Comparison of ENCODE assay signal across 2 cellular contexts in the genomic region with DNA sequence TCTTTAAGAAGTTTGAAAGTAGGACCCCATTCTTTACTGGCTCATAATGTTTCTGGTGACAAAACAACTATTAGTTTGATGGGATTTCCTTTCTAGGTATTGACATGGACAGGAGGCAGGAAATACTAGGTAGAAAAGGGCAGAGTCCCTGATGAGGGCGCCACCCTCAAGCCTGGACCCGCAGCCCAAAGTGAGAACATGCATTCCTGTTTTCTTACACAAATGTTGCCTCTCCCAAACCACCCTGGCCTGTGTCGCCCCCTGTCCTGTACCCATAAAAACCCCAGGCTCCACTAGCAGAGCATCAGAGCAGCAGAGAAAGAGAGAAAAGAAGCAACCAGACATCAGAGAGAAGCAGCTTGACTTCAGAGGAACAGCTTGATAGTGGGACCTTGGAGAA.
TF ChIP-seq lines count a peak whose summit lies in the region.

No MANE protein-coding gene starts in this region.

TF ChIP-seq in GM23338, 12 proteins besides CTCF, POLR2A, EP300 and RAD21 (continued from another document):
- TF ChIP-seq EZH2 (IDR thresholded peaks at IDR 0.05; ENCODE audit: low read depth, unreplicated experiment) (no peak), ZNF114 (CRISPR knock-in tag; IDR thresholded peaks at IDR 0.05) (no peak), EZH2phosphoT487 (IDR thresholded peaks at IDR 0.05; ENCODE audit: unreplicated experiment) (no peak)
- TF ChIP-seq, protein P1, sequence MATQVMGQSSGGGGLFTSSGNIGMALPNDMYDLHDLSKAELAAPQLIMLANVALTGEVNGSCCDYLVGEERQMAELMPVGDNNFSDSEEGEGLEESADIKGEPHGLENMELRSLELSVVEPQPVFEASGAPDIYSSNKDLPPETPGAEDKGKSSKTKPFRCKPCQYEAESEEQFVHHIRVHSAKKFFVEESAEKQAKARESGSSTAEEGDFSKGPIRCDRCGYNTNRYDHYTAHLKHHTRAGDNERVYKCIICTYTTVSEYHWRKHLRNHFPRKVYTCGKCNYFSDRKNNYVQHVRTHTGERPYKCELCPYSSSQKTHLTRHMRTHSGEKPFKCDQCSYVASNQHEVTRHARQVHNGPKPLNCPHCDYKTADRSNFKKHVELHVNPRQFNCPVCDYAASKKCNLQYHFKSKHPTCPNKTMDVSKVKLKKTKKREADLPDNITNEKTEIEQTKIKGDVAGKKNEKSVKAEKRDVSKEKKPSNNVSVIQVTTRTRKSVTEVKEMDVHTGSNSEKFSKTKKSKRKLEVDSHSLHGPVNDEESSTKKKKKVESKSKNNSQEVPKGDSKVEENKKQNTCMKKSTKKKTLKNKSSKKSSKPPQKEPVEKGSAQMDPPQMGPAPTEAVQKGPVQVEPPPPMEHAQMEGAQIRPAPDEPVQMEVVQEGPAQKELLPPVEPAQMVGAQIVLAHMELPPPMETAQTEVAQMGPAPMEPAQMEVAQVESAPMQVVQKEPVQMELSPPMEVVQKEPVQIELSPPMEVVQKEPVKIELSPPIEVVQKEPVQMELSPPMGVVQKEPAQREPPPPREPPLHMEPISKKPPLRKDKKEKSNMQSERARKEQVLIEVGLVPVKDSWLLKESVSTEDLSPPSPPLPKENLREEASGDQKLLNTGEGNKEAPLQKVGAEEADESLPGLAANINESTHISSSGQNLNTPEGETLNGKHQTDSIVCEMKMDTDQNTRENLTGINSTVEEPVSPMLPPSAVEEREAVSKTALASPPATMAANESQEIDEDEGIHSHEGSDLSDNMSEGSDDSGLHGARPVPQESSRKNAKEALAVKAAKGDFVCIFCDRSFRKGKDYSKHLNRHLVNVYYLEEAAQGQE (IDR thresholded peaks at IDR 0.05; ENCODE audit: unreplicated experiment): no peak
- TF ChIP-seq, protein P2, sequence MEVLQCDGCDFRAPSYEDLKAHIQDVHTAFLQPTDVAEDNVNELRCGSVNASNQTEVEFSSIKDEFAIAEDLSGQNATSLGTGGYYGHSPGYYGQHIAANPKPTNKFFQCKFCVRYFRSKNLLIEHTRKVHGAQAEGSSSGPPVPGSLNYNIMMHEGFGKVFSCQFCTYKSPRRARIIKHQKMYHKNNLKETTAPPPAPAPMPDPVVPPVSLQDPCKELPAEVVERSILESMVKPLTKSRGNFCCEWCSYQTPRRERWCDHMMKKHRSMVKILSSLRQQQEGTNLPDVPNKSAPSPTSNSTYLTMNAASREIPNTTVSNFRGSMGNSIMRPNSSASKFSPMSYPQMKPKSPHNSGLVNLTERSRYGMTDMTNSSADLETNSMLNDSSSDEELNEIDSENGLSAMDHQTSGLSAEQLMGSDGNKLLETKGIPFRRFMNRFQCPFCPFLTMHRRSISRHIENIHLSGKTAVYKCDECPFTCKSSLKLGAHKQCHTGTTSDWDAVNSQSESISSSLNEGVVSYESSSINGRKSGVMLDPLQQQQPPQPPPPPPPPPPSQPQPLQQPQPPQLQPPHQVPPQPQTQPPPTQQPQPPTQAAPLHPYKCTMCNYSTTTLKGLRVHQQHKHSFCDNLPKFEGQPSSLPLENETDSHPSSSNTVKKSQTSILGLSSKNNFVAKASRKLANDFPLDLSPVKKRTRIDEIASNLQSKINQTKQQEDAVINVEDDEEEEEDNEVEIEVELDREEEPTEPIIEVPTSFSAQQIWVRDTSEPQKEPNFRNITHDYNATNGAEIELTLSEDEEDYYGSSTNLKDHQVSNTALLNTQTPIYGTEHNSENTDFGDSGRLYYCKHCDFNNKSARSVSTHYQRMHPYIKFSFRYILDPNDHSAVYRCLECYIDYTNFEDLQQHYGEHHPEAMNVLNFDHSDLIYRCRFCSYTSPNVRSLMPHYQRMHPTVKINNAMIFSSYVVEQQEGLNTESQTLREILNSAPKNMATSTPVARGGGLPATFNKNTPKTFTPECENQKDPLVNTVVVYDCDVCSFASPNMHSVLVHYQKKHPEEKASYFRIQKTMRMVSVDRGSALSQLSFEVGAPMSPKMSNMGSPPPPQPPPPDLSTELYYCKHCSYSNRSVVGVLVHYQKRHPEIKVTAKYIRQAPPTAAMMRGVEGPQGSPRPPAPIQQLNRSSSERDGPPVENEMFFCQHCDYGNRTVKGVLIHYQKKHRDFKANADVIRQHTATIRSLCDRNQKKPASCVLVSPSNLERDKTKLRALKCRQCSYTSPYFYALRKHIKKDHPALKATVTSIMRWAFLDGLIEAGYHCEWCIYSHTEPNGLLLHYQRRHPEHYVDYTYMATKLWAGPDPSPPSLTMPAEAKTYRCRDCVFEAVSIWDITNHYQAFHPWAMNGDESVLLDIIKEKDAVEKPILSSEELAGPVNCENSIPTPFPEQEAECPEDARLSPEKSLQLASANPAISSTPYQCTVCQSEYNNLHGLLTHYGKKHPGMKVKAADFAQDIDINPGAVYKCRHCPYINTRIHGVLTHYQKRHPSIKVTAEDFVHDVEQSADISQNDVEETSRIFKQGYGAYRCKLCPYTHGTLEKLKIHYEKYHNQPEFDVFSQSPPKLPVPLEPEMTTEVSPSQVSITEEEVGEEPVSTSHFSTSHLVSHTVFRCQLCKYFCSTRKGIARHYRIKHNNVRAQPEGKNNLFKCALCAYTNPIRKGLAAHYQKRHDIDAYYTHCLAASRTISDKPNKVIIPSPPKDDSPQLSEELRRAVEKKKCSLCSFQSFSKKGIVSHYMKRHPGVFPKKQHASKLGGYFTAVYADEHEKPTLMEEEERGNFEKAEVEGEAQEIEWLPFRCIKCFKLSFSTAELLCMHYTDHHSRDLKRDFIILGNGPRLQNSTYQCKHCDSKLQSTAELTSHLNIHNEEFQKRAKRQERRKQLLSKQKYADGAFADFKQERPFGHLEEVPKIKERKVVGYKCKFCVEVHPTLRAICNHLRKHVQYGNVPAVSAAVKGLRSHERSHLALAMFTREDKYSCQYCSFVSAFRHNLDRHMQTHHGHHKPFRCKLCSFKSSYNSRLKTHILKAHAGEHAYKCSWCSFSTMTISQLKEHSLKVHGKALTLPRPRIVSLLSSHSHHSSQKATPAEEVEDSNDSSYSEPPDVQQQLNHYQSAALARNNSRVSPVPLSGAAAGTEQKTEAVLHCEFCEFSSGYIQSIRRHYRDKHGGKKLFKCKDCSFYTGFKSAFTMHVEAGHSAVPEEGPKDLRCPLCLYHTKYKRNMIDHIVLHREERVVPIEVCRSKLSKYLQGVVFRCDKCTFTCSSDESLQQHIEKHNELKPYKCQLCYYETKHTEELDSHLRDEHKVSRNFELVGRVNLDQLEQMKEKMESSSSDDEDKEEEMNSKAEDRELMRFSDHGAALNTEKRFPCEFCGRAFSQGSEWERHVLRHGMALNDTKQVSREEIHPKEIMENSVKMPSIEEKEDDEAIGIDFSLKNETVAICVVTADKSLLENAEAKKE (CRISPR knock-in tag; IDR thresholded peaks at IDR 0.05): no peak

TF ChIP-seq in WTC11, 78 proteins besides CTCF, POLR2A, EP300 and RAD21 (continued from another document):
- TF ChIP-seq, protein P3, sequence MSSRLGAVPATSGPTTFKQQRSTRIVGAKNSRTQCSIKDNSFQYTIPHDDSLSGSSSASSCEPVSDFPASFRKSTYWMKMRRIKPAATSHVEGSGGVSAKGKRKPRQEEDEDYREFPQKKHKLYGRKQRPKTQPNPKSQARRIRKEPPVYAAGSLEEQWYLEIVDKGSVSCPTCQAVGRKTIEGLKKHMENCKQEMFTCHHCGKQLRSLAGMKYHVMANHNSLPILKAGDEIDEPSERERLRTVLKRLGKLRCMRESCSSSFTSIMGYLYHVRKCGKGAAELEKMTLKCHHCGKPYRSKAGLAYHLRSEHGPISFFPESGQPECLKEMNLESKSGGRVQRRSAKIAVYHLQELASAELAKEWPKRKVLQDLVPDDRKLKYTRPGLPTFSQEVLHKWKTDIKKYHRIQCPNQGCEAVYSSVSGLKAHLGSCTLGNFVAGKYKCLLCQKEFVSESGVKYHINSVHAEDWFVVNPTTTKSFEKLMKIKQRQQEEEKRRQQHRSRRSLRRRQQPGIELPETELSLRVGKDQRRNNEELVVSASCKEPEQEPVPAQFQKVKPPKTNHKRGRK (CRISPR knock-in tag; IDR thresholded peaks at IDR 0.05; ENCODE audit: borderline replicate concordance): no peak
- TF ChIP-seq NFYB (CRISPR knock-in tag; conservative IDR thresholded peaks at IDR 0.05; ENCODE audit: low read depth) (no peak), TEAD1 (CRISPR knock-in tag; IDR thresholded peaks at IDR 0.05) (no peak), NFATC4 (CRISPR knock-in tag; IDR thresholded peaks at IDR 0.05) (no peak)
- TF ChIP-seq, protein P4, sequence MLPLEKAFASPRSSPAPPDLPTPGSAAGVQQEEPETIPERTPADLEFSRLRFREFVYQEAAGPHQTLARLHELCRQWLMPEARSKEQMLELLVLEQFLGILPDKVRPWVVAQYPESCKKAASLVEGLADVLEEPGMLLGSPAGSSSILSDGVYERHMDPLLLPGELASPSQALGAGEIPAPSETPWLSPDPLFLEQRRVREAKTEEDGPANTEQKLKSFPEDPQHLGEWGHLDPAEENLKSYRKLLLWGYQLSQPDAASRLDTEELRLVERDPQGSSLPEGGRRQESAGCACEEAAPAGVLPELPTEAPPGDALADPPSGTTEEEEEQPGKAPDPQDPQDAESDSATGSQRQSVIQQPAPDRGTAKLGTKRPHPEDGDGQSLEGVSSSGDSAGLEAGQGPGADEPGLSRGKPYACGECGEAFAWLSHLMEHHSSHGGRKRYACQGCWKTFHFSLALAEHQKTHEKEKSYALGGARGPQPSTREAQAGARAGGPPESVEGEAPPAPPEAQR (CRISPR knock-in tag; IDR thresholded peaks at IDR 0.05): no peak
TF ChIP-seq in WTC11: peak in this region for 0.
